ENCODE assay signal across 9 cellular contexts in genomic region chr6:142569676-142570075, GRCh38.
DNase-seq lines count a peak whose midpoint lies in the region; ATAC-seq and TF ChIP-seq lines count a peak whose summit lies in the region.
"Had no signal": no experiment of that assay in that cellular context is flagged by ENCODE, and none has a peak within 500 bp of the region (broad histone marks: within the 10 kb centered on the region; RNA-seq: fewer than 3 reads in every experiment).

No MANE protein-coding gene starts in this region.

- no peak for ATAC-seq in GM18858 (IDR thresholded peaks at IDR 0.05; ENCODE audit: unreplicated experiment)

- no peak overlapping the region for H3K4me3 ChIP-seq in fibroblast of pulmonary artery (replicated peaks; ENCODE audit: low read depth, low read length)

- no peak for TF ChIP-seq CTCF in fibroblast of pulmonary artery (IDR thresholded peaks at IDR 0.05; ENCODE audit: low read length, missing control alignments)

- DNase-seq in H4 (ENCODE audit: low spot score): peak; percentile 8
- DNase-seq in SW480 (ENCODE audit: low spot score): peak; percentile 97
- peak; percentile 7 for DNase-seq in fibroblast of pulmonary artery (ENCODE audit: low read depth)
- peak; percentile 70 for DNase-seq in renal cortical epithelial cell (ENCODE audit: low read depth)
- no peak for DNase-seq in NCI-H187 treated with DMSO at 0.1 percent for 48 hours (lab: John Stamatoyannopoulos, UW)
- no peak for DNase-seq in LoVo (ENCODE audit: low spot score)
- DNase-seq: activated CD4-positive, CD25-positive, alpha-beta regulatory T cell; MV-4-11 had no signal

Comparison
In these comparisons a context has a peak if more than half of its experiments do, and no peak if none do; other contexts are left out.
1. DNase-seq: peak in H4 (single experiment), SW480 (single experiment), fibroblast of pulmonary artery (single experiment) and renal cortical epithelial cell (single experiment); none in NCI-H187 treated with DMSO at 0.1 percent for 48 hours (single experiment) and LoVo (single experiment).